Comparison of ENCODE assay signal across 8 cellular contexts in the genomic region with DNA sequence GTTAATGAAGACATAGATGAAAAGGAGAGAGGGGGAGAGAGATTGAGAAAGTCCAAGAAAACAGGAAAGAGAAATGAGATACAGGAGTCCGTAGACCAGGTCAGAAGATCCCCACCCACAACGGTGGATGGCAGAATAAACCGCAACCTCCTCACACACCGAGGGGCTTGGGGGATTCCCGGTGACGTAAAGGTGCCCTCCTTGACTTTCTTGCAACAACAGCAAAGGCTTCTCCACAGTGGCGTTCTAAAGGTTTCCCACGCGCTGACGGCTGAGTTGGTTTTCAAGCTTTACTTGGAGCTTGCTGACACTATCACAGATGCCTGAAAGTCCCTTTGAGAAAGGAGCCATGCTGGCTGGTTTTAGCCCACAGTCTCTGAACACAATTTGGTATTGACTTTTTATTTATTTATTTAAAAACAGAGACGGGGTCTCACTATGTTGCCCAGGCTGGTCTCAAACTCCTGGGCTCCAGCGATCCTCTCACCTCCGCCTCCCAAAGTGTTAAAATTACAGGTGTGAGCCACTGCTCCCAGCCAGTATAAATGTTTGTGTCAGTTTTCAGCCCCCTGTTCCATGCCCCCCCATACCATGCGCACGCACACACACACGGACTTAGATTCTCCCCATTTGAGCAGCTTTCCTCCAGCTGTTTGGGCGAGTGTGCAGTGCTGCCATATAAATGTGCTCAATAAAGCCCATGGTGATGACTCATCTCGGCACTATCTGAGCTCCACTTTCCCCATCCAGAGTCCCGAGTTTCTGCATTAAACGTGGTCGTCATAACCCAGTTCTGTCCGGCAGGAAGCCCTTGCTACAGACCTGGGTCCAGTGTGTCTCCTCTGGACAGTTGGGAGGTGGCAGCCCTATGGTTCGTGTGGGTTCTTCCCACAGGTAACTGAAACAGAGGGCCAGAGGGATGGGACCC. TPM values are rescaled to one million over a fixed set of nuclear protein-coding genes. Genes with fewer than 3 reads are reported as not detected.
DNase-seq lines count a peak whose midpoint lies in the region; ATAC-seq and TF ChIP-seq lines count a peak whose summit lies in the region.

No MANE protein-coding gene starts in this region.

- H3K9me3 Mint-ChIP-seq in stimulated activated naive CD8-positive, alpha-beta T cell treated with anti-CD3 and anti-CD28 coated beads, Interleukin-15, amount 100 ng/mL, for 72 hours = no peaks in the 10 kb centered on the region

- intact Hi-C loops in esophagus muscularis mucosa (cut with DNase I) = no loop called here

- TF ChIP-seq EP300 in esophagus muscularis mucosa (IDR thresholded peaks at IDR 0.05) = no peak

- H3K4me3 ChIP-seq in esophagus muscularis mucosa = no peak overlapping the region

- H3K27ac ChIP-seq in esophagus muscularis mucosa (replicated peaks in 1 of 4) = peak overlapping the region in 3 of 4 donors; percentile 5 to 80 (median 66)

- no peaks in the 10 kb centered on the region for H3K27me3 Mint-ChIP-seq in stimulated activated naive CD8-positive, alpha-beta T cell treated with anti-CD3 and anti-CD28 coated beads, Interleukin-15, amount 100 ng/mL, for 72 hours

- WGBS in esophagus muscularis mucosa = 84% methylated on average over 23 of the region's 23 CpGs

- H3K4me3 Mint-ChIP-seq in stimulated activated naive CD8-positive, alpha-beta T cell treated with anti-CD3 and anti-CD28 coated beads, Interleukin-15, amount 100 ng/mL, for 72 hours = peak overlapping the region; percentile 36 to 61

- no peaks in the 10 kb centered on the region for H3K27me3 ChIP-seq in esophagus muscularis mucosa

- H3K4me1 ChIP-seq in esophagus muscularis mucosa = peaks cover 19 to 39% (median 27%) of the 10 kb centered on the region in 4 donors

- TF ChIP-seq CTCF in esophagus muscularis mucosa (IDR thresholded peaks at IDR 0.05) = no peak

- no peaks in the 10 kb centered on the region for H3K36me3 ChIP-seq in esophagus muscularis mucosa

- peak; percentile 60 for DNase-seq in AG08395 (ENCODE audit: low spot score)
- peak; percentile 28 for DNase-seq in SW480 (ENCODE audit: low spot score)
- DNase-seq in esophagus muscularis mucosa (ENCODE audit: extremely low spot score) = no peak
- peak; percentile 70 to 87 for DNase-seq in stimulated activated naive CD8-positive, alpha-beta T cell treated with anti-CD3 and anti-CD28 coated beads, Interleukin-15, amount 100 ng/mL, for 72 hours
- DNase-seq in DMS 273 (lab: John Stamatoyannopoulos, UW; ENCODE audit: unreplicated experiment) = no peak
- no peak for DNase-seq in NCI-H1417 treated with DMSO at 0.1 percent for 48 hours (lab: John Stamatoyannopoulos, UW)
- no peak for DNase-seq in SHP77 treated with DMSO at 0.1 percent for 48 hours (lab: John Stamatoyannopoulos, UW)

- H3K27ac Mint-ChIP-seq in stimulated activated naive CD8-positive, alpha-beta T cell treated with anti-CD3 and anti-CD28 coated beads, Interleukin-15, amount 100 ng/mL, for 72 hours = peak overlapping the region; percentile 67 to 85

- peaks cover 69% of the 10 kb centered on the region for H3K4me1 Mint-ChIP-seq in stimulated activated naive CD8-positive, alpha-beta T cell treated with anti-CD3 and anti-CD28 coated beads, Interleukin-15, amount 100 ng/mL, for 72 hours

- peak; percentile 77 for ATAC-seq in GM19463 (IDR thresholded peaks at IDR 0.05; ENCODE audit: unreplicated experiment)
- peak; percentile 89 for ATAC-seq in stimulated activated naive CD8-positive, alpha-beta T cell treated with anti-CD3 and anti-CD28 coated beads, Interleukin-15, amount 100 ng/mL, for 72 hours

- no peak for TF ChIP-seq POLR2A in esophagus muscularis mucosa (IDR thresholded peaks at IDR 0.05; ENCODE audit: low read depth)

- no peaks in the 10 kb centered on the region for H3K9me3 ChIP-seq in esophagus muscularis mucosa

RNA-seq across cellular contexts. Expression of a gene that starts 33.0 kb away (rescaled TPM):
- total RNA-seq in esophagus muscularis mucosa = 10 to 100 TPM; 40.7 to 96.4 (median 64.4) TPM

Comparison
In these comparisons a context has a peak if more than half of its experiments do, and no peak if none do; other contexts are left out.
1. DNase-seq: peak in AG08395 (single experiment), SW480 (single experiment) and stimulated activated naive CD8-positive, alpha-beta T cell treated with anti-CD3 and anti-CD28 coated beads, Interleukin-15, amount 100 ng/mL, for 72 hours (2 of 2); none in esophagus muscularis mucosa (single experiment), DMS 273 (single experiment), NCI-H1417 treated with DMSO at 0.1 percent for 48 hours (single experiment) and SHP77 treated with DMSO at 0.1 percent for 48 hours (single experiment).